Comparison of ENCODE assay signal across 16 cellular contexts in the genomic region with DNA sequence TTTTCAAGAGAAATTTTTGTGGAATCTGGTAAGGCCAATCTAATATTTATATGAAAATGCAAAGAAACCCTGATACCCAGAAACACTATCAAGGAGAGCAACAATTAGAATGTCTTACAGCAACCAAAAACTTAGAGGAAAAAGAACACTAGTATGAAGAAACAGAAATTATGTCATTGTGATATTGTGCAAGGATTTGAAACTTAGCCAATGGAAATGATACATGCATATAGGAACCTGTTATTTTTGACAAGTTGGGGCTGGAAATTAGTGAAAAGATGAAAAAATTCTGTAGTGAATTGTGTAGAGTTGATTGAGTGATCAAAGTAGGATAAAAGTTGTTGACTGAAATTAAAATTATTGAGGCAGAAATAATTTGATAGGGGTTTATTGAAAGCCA.
"Had no signal": no experiment of that assay in that cellular context is flagged by ENCODE, and none has a peak within 500 bp of the region (broad histone marks: within the 10 kb centered on the region; RNA-seq: fewer than 3 reads in every experiment).

No MANE protein-coding gene starts in this region.

- H3K4me1 Mint-ChIP-seq: natural killer cell; stimulated activated effector memory CD8-positive, alpha-beta T cell treated with anti-CD3 and anti-CD28 coated beads, Interleukin-12 subunit alpha, Interleukin-12 subunit beta, amount 100 ng/mL, for 72 hours; WTC11 had no signal

- DNase-seq: activated CD4-positive, alpha-beta T cell treated with anti-CD3 and anti-CD28 coated beads for 48 hours; activated CD8-positive, alpha-beta T cell treated with anti-CD3 and anti-CD28 coated beads, Interleukin-2, amount 10 ng/mL, durations not matched to agents 7 days and 5 days; activated naive CD4-positive, alpha-beta T cell treated with anti-CD3 and anti-CD28 coated beads for 36 hours; central memory CD4-positive, alpha-beta T cell; cortex of kidney; effector CD8-positive, alpha-beta T cell; foreskin melanocyte; heart left ventricle; natural killer cell; nucleus accumbens; small intestine; transverse colon had no signal

- H3K27ac Mint-ChIP-seq: activated CD8-positive, alpha-beta T cell treated with anti-CD3 and anti-CD28 coated beads, Interleukin-2, amount 10 ng/mL, durations not matched to agents 7 days and 5 days; activated naive CD4-positive, alpha-beta T cell treated with anti-CD3 and anti-CD28 coated beads for 36 hours; natural killer cell; stimulated activated effector memory CD8-positive, alpha-beta T cell treated with anti-CD3 and anti-CD28 coated beads, Interleukin-12 subunit alpha, Interleukin-12 subunit beta, amount 100 ng/mL, for 72 hours; T-helper 1 cell treated with Interleukin-12 subunit alpha and Interleukin-12 subunit beta and Interleukin-4 antibody, amounts not matched to agents 30 μg/mL and 1 μg/mL, for 36 hours; WTC11 had no signal

- H3K4me3 ChIP-seq: heart left ventricle, right atrium auricular region, transverse colon had no signal

- H3K36me3 Mint-ChIP-seq: stimulated activated effector memory CD8-positive, alpha-beta T cell treated with anti-CD3 and anti-CD28 coated beads, Interleukin-12 subunit alpha, Interleukin-12 subunit beta, amount 100 ng/mL, for 72 hours; WTC11 had no signal

- H3K4me3 Mint-ChIP-seq: activated CD8-positive, alpha-beta T cell treated with anti-CD3 and anti-CD28 coated beads, Interleukin-2, amount 10 ng/mL, durations not matched to agents 7 days and 5 days; activated naive CD4-positive, alpha-beta T cell treated with anti-CD3 and anti-CD28 coated beads for 36 hours; natural killer cell; stimulated activated effector memory CD8-positive, alpha-beta T cell treated with anti-CD3 and anti-CD28 coated beads, Interleukin-12 subunit alpha, Interleukin-12 subunit beta, amount 100 ng/mL, for 72 hours; T-helper 1 cell treated with Interleukin-12 subunit alpha and Interleukin-12 subunit beta and Interleukin-4 antibody, amounts not matched to agents 30 μg/mL and 1 μg/mL, for 36 hours; WTC11 had no signal

- ATAC-seq: activated CD8-positive, alpha-beta T cell treated with anti-CD3 and anti-CD28 coated beads, Interleukin-2, amount 10 ng/mL, durations not matched to agents 7 days and 5 days; heart left ventricle; natural killer cell; stimulated activated effector memory CD8-positive, alpha-beta T cell treated with anti-CD3 and anti-CD28 coated beads, Interleukin-12 subunit alpha, Interleukin-12 subunit beta, amount 100 ng/mL, for 72 hours; WTC11 had no signal
